ENCODE assay signal across 22 cellular contexts in genomic region chr6:41575598-41575997, GRCh38.
"Had no signal": no experiment of that assay in that cellular context is flagged by ENCODE, and none has a peak within 500 bp of the region (broad histone marks: within the 10 kb centered on the region; RNA-seq: fewer than 3 reads in every experiment).

No MANE protein-coding gene starts in this region.

- H3K9me3 Mint-ChIP-seq: naive B cell, nephron, type B pancreatic cell had no signal

- H2AFZ ChIP-seq: parathyroid adenoma had no signal

- H3K9me3 ChIP-seq: heart left ventricle, psoas muscle, right lobe of liver, stomach, thoracic aorta had no signal

- H3K4me3 ChIP-seq: heart left ventricle, lung, psoas muscle, right lobe of liver, stomach, thoracic aorta had no signal

- H3K36me3 ChIP-seq: right lobe of liver, thoracic aorta had no signal

- H3K9ac ChIP-seq: parathyroid adenoma had no signal

- H3K27ac ChIP-seq: heart left ventricle, parathyroid adenoma, psoas muscle, right lobe of liver, thoracic aorta had no signal

- ATAC-seq: esophagus mucosa, heart left ventricle, left colon, left ventricle myocardium superior, psoas muscle, right lobe of liver had no signal

- DNase-seq: cortex of kidney; effector memory CD4-positive, alpha-beta T cell; heart left ventricle; hippocampal formation; left colon; left ventricle myocardium superior; mesendoderm; naive B cell; occipital lobe; psoas muscle; retina; right lobe of liver; stimulated activated CD4-positive, alpha-beta T cell treated with anti-CD3 and anti-CD28 coated beads, Interleukin-4, amount 100 ng/mL, for 24 hours; stimulated activated naive CD4-positive, alpha-beta T cell; stomach; substantia nigra had no signal

- H3K4me3 Mint-ChIP-seq: naive B cell had no signal

- H3K27me3 ChIP-seq: heart left ventricle, right lobe of liver, stomach had no signal

- H3K27me3 Mint-ChIP-seq: naive B cell, type B pancreatic cell had no signal
